11 cellular contexts compared by ENCODE assay signal in genomic region chr3:175193815-175194518, GRCh38.
DNase-seq lines count a peak whose midpoint lies in the region; ATAC-seq and TF ChIP-seq lines count a peak whose summit lies in the region.
"Had no signal": no experiment of that assay in that cellular context is flagged by ENCODE, and none has a peak within 500 bp of the region (broad histone marks: within the 10 kb centered on the region; RNA-seq: fewer than 3 reads in every experiment).

No MANE protein-coding gene starts in this region.

- intact Hi-C loops in Right ventricle myocardium inferior (cut with DNase I): no loop called here

- ATAC-seq in GM19351 (IDR thresholded peaks at IDR 0.05; ENCODE audit: unreplicated experiment): peak; percentile 80
- peak; percentile 82 for ATAC-seq in HG03378 (IDR thresholded peaks at IDR 0.05; ENCODE audit: unreplicated experiment)
- no peak for ATAC-seq in Right ventricle myocardium inferior
- ATAC-seq in omental fat pad (ENCODE audit: low FRiP score): no peak

- H3K4me3 ChIP-seq in choroid plexus epithelial cell (ENCODE audit: low read depth, low read length): no peak overlapping the region
- H3K4me3 ChIP-seq: BLaER1 had no signal

- peak; percentile 15 for DNase-seq in AG20443 (ENCODE audit: low spot score)
- DNase-seq in choroid plexus epithelial cell (ENCODE audit: low read depth): peak; percentile 54
- no peak for DNase-seq in ecto neural progenitor cell (ENCODE audit: low spot score)
- DNase-seq in Right ventricle myocardium inferior (ENCODE audit: missing footprints): no peak
- no peak for DNase-seq in T-helper 1 cell
- DNase-seq in omental fat pad (ENCODE audit: low spot score): no peak
- DNase-seq: activated T-cell treated with anti-CD3 and anti-CD28 coated beads for 4 hours, SHP77 treated with DMSO at 0.1 percent for 48 hours had no signal

- TF ChIP-seq CTCF in choroid plexus epithelial cell (conservative IDR thresholded peaks at IDR 0.05; ENCODE audit: low read depth, low read length): no peak
- no peak for TF ChIP-seq CTCF in omental fat pad (IDR thresholded peaks at IDR 0.05)

Comparison
In these comparisons a context has a peak if more than half of its experiments do, and no peak if none do; other contexts are left out.
1. DNase-seq: peak in AG20443 (single experiment) and choroid plexus epithelial cell (single experiment); none in ecto neural progenitor cell (single experiment), Right ventricle myocardium inferior (single experiment), T-helper 1 cell (0 of 5) and omental fat pad (single experiment).
2. ATAC-seq: peak in GM19351 (single experiment) and HG03378 (single experiment); none in Right ventricle myocardium inferior (single experiment) and omental fat pad (single experiment).